Comparison of ENCODE assay signal across 22 cellular contexts in genomic region chr1:213507472-213508223, GRCh38.
DNase-seq lines count a peak whose midpoint lies in the region; ATAC-seq and TF ChIP-seq lines count a peak whose summit lies in the region.
"Had no signal": no experiment of that assay in that cellular context is flagged by ENCODE, and none has a peak within 500 bp of the region (broad histone marks: within the 10 kb centered on the region; RNA-seq: fewer than 3 reads in every experiment).

No MANE protein-coding gene starts in this region.

- H3K4me1 ChIP-seq in HUES48 (ENCODE audit: control insufficient read depth, insufficient read depth, low read length) (peaks cover 24% of the 10 kb centered on the region), lower lobe of right lung (no peaks in the 10 kb centered on the region)
- H3K4me1 ChIP-seq: body of pancreas, left ventricle myocardium inferior, neural progenitor cell, testis had no signal

- peak; percentile 67 to 72 for ATAC-seq in lower lobe of right lung
- ATAC-seq: activated naive CD8-positive, alpha-beta T cell treated with anti-CD3 and anti-CD28 coated beads, Interleukin-2, amount 50 U/mL, for 24 hours; body of pancreas; mucosa of descending colon; stimulated activated naive B cell treated with anti-CD40 and anti-IgM and Interleukin-4, amounts not matched to agents 10 μg/mL and 1 μg/mL and 100 μg/mL, for 72 hours had no signal

- no peak overlapping the region for H3K27ac ChIP-seq in HUES48 (ENCODE audit: low read depth, low read length)
- H3K27ac ChIP-seq in lower lobe of right lung: no peak overlapping the region
- H3K27ac ChIP-seq: body of pancreas, left ventricle myocardium inferior, neural progenitor cell, PC-9, testis had no signal

- DNase-seq in NCI-H2029 (lab: John Stamatoyannopoulos, UW): peak; percentile 52
- peak; percentile 76 for DNase-seq in NCI-H748 treated with DMSO at 0.1 percent for 48 hours (lab: John Stamatoyannopoulos, UW)
- DNase-seq in lower lobe of right lung: peak; percentile 41
- DNase-seq in activated CD4-positive, alpha-beta T cell treated with anti-CD3 and anti-CD28 coated beads for 48 hours: no peak
- DNase-seq in ureter (ENCODE audit: low spot score): no peak
- DNase-seq in activated CD8-positive, alpha-beta memory T cell treated with anti-CD3 and anti-CD28 coated beads, Interleukin-2, amount 50 U/mL, for 48 hours: no peak
- DNase-seq: activated CD4-positive, alpha-beta T cell treated with anti-CD3 and anti-CD28 coated beads, Interleukin-2, amount 10 ng/mL, durations not matched to agents 24 days and 14 days; activated naive CD8-positive, alpha-beta T cell treated with anti-CD3 and anti-CD28 coated beads, Interleukin-2, amount 50 U/mL, for 24 hours; body of pancreas; CD4-positive, alpha-beta T cell; endodermal cell; HCEC 1CT; left ventricle myocardium inferior; mucosa of descending colon; NCI-H187 treated with DMSO at 0.1 percent for 48 hours; PC-9; SHP77 treated with DMSO at 0.1 percent for 48 hours; stimulated activated CD4-positive, alpha-beta T cell treated with anti-CD3 and anti-CD28 coated beads, Interleukin-1b, Interleukin-23, amount 100 ng/mL, for 48 hours; stimulated activated naive B cell treated with anti-CD40 and anti-IgM and Interleukin-4, amounts not matched to agents 10 μg/mL and 1 μg/mL and 100 μg/mL, for 72 hours; testis had no signal

- H3K9ac ChIP-seq in HUES48 (ENCODE audit: low read depth, low read length): no peak overlapping the region
- H3K9ac ChIP-seq: neural progenitor cell had no signal

- intact Hi-C loops in lower lobe of right lung (cut with DNase I): no loop called here

- H3K9me3 ChIP-seq in HUES48 (ENCODE audit: control insufficient read depth, insufficient read depth, low read length) (no peaks in the 10 kb centered on the region), lower lobe of right lung (peaks cover 4% of the 10 kb centered on the region)
- H3K9me3 ChIP-seq: body of pancreas, mucosa of descending colon, testis had no signal

- H3K27me3 ChIP-seq in HUES48 (ENCODE audit: control insufficient read depth, insufficient read depth, low read length) (no peaks in the 10 kb centered on the region), lower lobe of right lung (ENCODE audit: low read depth) (no peaks in the 10 kb centered on the region)
- H3K27me3 ChIP-seq: body of pancreas, neural progenitor cell, testis had no signal

- TF ChIP-seq CTCF in lower lobe of right lung (IDR thresholded peaks at IDR 0.05): no peak

- 0 out of 2 replicates have a peak overlapping the region, but pooled peaks have one; percentile 8 for H3K4me3 ChIP-seq in HUES48 (ENCODE audit: low read depth, low read length)
- H3K4me3 ChIP-seq in lower lobe of right lung: no peak overlapping the region
- H3K4me3 ChIP-seq: body of pancreas, left ventricle myocardium inferior, mucosa of descending colon, neural progenitor cell, PC-9, testis had no signal

- H3K36me3 ChIP-seq in HUES48 (ENCODE audit: control insufficient read depth, insufficient read depth, low read length) (no peaks in the 10 kb centered on the region), lower lobe of right lung (no peaks in the 10 kb centered on the region)
- H3K36me3 ChIP-seq: left ventricle myocardium inferior, neural progenitor cell had no signal

Comparison
In these comparisons a context has a peak if more than half of its experiments do, and no peak if none do; other contexts are left out.
1. DNase-seq: peak in NCI-H2029 (single experiment), NCI-H748 treated with DMSO at 0.1 percent for 48 hours (single experiment) and lower lobe of right lung (single experiment); none in activated CD4-positive, alpha-beta T cell treated with anti-CD3 and anti-CD28 coated beads for 48 hours (single experiment), ureter (single experiment) and activated CD8-positive, alpha-beta memory T cell treated with anti-CD3 and anti-CD28 coated beads, Interleukin-2, amount 50 U/mL, for 48 hours (single experiment).